ENCODE assay signal across 8 cellular contexts in the genomic region with DNA sequence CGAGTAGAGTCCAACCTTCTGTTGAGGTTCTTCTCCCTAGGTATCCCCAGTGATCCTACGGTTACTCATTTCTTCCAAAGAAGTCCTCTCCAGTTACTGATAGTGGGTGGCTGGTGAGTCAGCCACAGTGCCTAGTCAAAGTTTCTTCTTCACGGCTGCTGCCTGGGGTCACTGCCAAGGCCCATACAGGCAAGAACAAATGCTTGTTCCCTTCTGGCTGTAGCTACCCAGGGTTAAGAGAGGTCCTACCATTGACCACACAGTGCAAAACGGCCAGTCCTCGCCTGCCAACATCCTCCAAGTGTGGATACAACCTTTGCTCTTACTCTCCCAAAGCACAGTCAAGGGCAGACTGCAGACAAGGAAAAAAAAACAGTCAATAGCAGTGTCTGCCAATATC.
DNase-seq lines count a peak whose midpoint lies in the region; ATAC-seq lines count a peak whose summit lies in the region.

No MANE protein-coding gene starts in this region.

- ATAC-seq in GM18907 (IDR thresholded peaks at IDR 0.05; ENCODE audit: unreplicated experiment) (no peak), GM18867 (IDR thresholded peaks at IDR 0.05; ENCODE audit: unreplicated experiment) (no peak)

- DNase-seq in EH (ENCODE audit: low read depth) (peak; percentile 78), fibroblast of the conjunctiva (ENCODE audit: low read depth) (peak; percentile 91), cerebellar nuclear complex (lab: John Stamatoyannopoulos, UW) (no peak), retina (no peak)
- DNase-seq in activated CD4-positive, alpha-beta T cell treated with anti-CD3 and anti-CD28 coated beads, Interleukin-2, amount 50 U/mL, for 48 hours: peak; percentile 51 to 57
- peak; percentile 17 to 26 for DNase-seq in stimulated activated CD4-positive, alpha-beta T cell treated with anti-CD3 and anti-CD28 coated beads, Interleukin-12 subunit alpha, Interleukin-12 subunit beta, amount 100 ng/mL, for 24 hours (ENCODE audit: low read depth in 2 of 2)

Comparison
In these comparisons a context has a peak if more than half of its experiments do, and no peak if none do; other contexts are left out.
1. DNase-seq: peak in EH (single experiment), activated CD4-positive, alpha-beta T cell treated with anti-CD3 and anti-CD28 coated beads, Interleukin-2, amount 50 U/mL, for 48 hours (2 of 2), fibroblast of the conjunctiva (single experiment) and stimulated activated CD4-positive, alpha-beta T cell treated with anti-CD3 and anti-CD28 coated beads, Interleukin-12 subunit alpha, Interleukin-12 subunit beta, amount 100 ng/mL, for 24 hours (2 of 2); none in cerebellar nuclear complex (0 of 2) and retina (single experiment).